In genomic region chr2:85769236-85769986, GRCh38 we compare ENCODE assay signal across 8 cellular contexts. TPM values are rescaled to one million over a fixed set of nuclear protein-coding genes. Genes with fewer than 3 reads are reported as not detected.
DNase-seq lines count a peak whose midpoint lies in the region; ATAC-seq, FAIRE-seq and TF ChIP-seq lines count a peak whose summit lies in the region.

No MANE protein-coding gene starts in this region.

- peaks cover 32% of the 10 kb centered on the region for H3K36me3 ChIP-seq in right atrium auricular region
- H3K36me3 ChIP-seq in left lung = peaks cover 0 to 41% of the 10 kb centered on the region in 2 donors
- no peaks in the 10 kb centered on the region for H3K36me3 ChIP-seq in kidney (ENCODE audit: control insufficient read depth in 1 of 2, insufficient read depth in 2 of 2, low read length in 2 of 2)

- TF ChIP-seq CTCF in AG04450 (IDR thresholded peaks at IDR 0.05; ENCODE audit: low read depth, low read length) (peak; percentile 33; the same call in 1 of the 2 replicates), right atrium auricular region (IDR thresholded peaks at IDR 0.05) (peak in 1 of 2 donors; percentile 23), left lung (IDR thresholded peaks at IDR 0.05) (no peak), kidney (IDR thresholded peaks at IDR 0.05; ENCODE audit: borderline replicate concordance, extremely low read depth, insufficient read depth) (no peak)

- no peak for DNase-seq in AG04450 (ENCODE audit: low read depth, low spot score)
- peak; percentile 56 for DNase-seq in GM12892 (ENCODE audit: insufficient read length)
- DNase-seq in RPMI8226 = peak; percentile 31
- no peak for DNase-seq in right atrium auricular region (ENCODE audit: low spot score)
- no peak for DNase-seq in left lung
- no peak for DNase-seq in kidney
- DNase-seq in G401 (ENCODE audit: low spot score) = no peak

- H3K27ac ChIP-seq in AG04450 (ENCODE audit: low read depth, low read length) (no peak overlapping the region), right atrium auricular region (peak overlapping the region; percentile 91 to 96), left lung (no peak overlapping the region), kidney (ENCODE audit: low read depth in 2 of 2, low read length in 2 of 2) (no peak overlapping the region)

- H3K9me3 ChIP-seq in AG04450 (ENCODE audit: control insufficient read depth, insufficient read depth, low read length) = no peaks in the 10 kb centered on the region
- no peaks in the 10 kb centered on the region for H3K9me3 ChIP-seq in right atrium auricular region
- no peaks in the 10 kb centered on the region for H3K9me3 ChIP-seq in left lung
- no peaks in the 10 kb centered on the region for H3K9me3 ChIP-seq in kidney (ENCODE audit: control insufficient read depth in 1 of 2, low read length in 2 of 2)

- H3K4me1 ChIP-seq in right atrium auricular region (peaks cover 0 to 95% of the 10 kb centered on the region in 2 donors), left lung (peaks cover 43 to 89% of the 10 kb centered on the region in 2 donors), kidney (ENCODE audit: control insufficient read depth in 1 of 2, insufficient read depth in 1 of 2, low read depth in 1 of 2, low read length in 2 of 2) (peaks cover 23 to 63% of the 10 kb centered on the region in 2 donors)

- no peak for TF ChIP-seq POLR2A in GM12892 (IDR thresholded peaks at IDR 0.05; ENCODE audit: low read depth, low read length)

- POLR2A ChIA-PET in AG04450 (lab: Yijun Ruan, JAX) = interaction anchor here (0.7 to 0.9 kb wide), 2 partner anchors 14 to 28 kb away, joined by 3 read pairs; no protein-coding TSS in a partner anchor

- in situ Hi-C loops in G401 (cut with HindIII; ENCODE audit: low sequenced_read_pairs) = no loop called here

- intact Hi-C loops in left lung (cut with DNase I) (no loop called here), kidney (cut with DNase I) (no loop called here)

- no peak for FAIRE-seq in GM12892 (lab: Jason Lieb, UNC)
- no peak for FAIRE-seq in kidney (lab: Jason Lieb, UNC)

- ATAC-seq in left lung = no peak
- ATAC-seq in HG03135 (IDR thresholded peaks at IDR 0.05; ENCODE audit: unreplicated experiment) = no peak

- H3K9ac ChIP-seq in kidney (ENCODE audit: low read length in 2 of 2) = no peak overlapping the region

- no peaks in the 10 kb centered on the region for H3K27me3 ChIP-seq in AG04450 (ENCODE audit: control insufficient read depth, insufficient read depth, low read length)
- H3K27me3 ChIP-seq in right atrium auricular region = no peaks in the 10 kb centered on the region
- H3K27me3 ChIP-seq in left lung = peaks cover 0 to 28% of the 10 kb centered on the region in 2 donors

- CTCF ChIA-PET in AG04450 (lab: Charles Lee) = interaction anchor here (1.5 kb wide), 1 partner anchor 20 kb away, joined by 6 read pairs; no protein-coding TSS in a partner anchor

- H3K4me3 ChIP-seq in AG04450 (ENCODE audit: low read depth, low read length) (no peak overlapping the region), right atrium auricular region (no peak overlapping the region), left lung (no peak overlapping the region), kidney (ENCODE audit: low read length in 2 of 2) (no peak overlapping the region)

RNA-seq across cellular contexts. Expression of gene ATOH8, which starts 15.6 kb away (rescaled TPM):
- 2.8 and 3.9 TPM in 2 replicates for polyA plus RNA-seq in AG04450 (2011; rRNA removed)
- polyA minus RNA-seq in AG04450 (2011; rRNA and poly(A)+ RNA removed) = 3.9 and 5.5 TPM in 2 replicates
- polyA plus RNA-seq in GM12892 (2012; ENCODE audit: missing spikeins) = not detected
- 100 to 1,000 TPM in 1 of 2 donors, 10 to 100 TPM in 1; 35.1 to 116 TPM for total RNA-seq in right atrium auricular region
- 10 to 100 TPM; 24.7 to 27.1 TPM for total RNA-seq in left lung
- 11.2 TPM for total RNA-seq in kidney
- 18.6 TPM for polyA plus RNA-seq in kidney (ENCODE audit: insufficient read depth, low read depth, low replicate concordance)
- total RNA-seq in G401 (2014; rRNA removed; shearing (Covaris generic)) = 18.9 and 25.8 TPM in 2 replicates

Comparison
In these comparisons a context has a peak if more than half of its experiments do, and no peak if none do; other contexts are left out.
1. DNase-seq: peak in GM12892 (single experiment) and RPMI8226 (single experiment); none in AG04450 (single experiment), right atrium auricular region (single experiment), left lung (0 of 2), kidney (single experiment) and G401 (single experiment).
2. H3K27ac ChIP-seq: peak in right atrium auricular region (2 of 2); none in AG04450 (single experiment), left lung (0 of 2) and kidney (0 of 2).